Comparison of ENCODE assay signal across 11 cellular contexts in the genomic region with DNA sequence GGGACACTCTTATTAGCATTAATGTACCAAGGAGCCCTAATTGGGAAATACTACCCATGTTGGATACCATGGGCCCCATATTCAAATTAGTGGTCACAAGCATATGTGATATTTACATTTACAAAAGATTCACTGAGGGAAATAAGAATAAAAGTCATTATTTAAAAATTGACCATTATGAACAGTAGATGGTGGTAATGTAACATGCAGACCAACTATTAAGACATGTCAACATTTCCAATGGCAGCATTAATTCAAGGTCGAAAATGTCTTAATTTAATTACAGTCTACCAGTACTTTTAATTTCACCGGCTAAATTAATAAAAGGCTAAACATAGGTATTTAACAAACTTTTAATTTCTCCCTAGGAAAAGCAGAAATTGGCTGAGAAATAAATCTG. TPM values are rescaled to one million over a fixed set of nuclear protein-coding genes. Genes with fewer than 3 reads are reported as not detected.
DNase-seq lines count a peak whose midpoint lies in the region; ATAC-seq and TF ChIP-seq lines count a peak whose summit lies in the region.
"Had no signal": no experiment of that assay in that cellular context is flagged by ENCODE, and none has a peak within 500 bp of the region (broad histone marks: within the 10 kb centered on the region; RNA-seq: fewer than 3 reads in every experiment).

No MANE protein-coding gene starts in this region.

- no peak overlapping the region for H2BK15ac ChIP-seq in H9 (ENCODE audit: low read depth, low read length)

- no peak overlapping the region for H3K4me3 ChIP-seq in SK-N-MC
- H3K4me3 ChIP-seq: lung had no signal

- H2AFZ ChIP-seq in H9 (ENCODE audit: low read length) = no peak overlapping the region

- H3K14ac ChIP-seq in H9 (ENCODE audit: insufficient read depth, low read length) = no peak overlapping the region

- H3K79me2 ChIP-seq in H9 (ENCODE audit: insufficient read depth, low read length) = no peaks in the 10 kb centered on the region

- no peak overlapping the region for H4K91ac ChIP-seq in H9 (ENCODE audit: insufficient read length, low read depth, low read length)

- no peaks in the 10 kb centered on the region for H3K36me3 ChIP-seq in SK-N-MC (ENCODE audit: insufficient read depth, low read length)

- no peak overlapping the region for H3K23ac ChIP-seq in H9 (ENCODE audit: insufficient read length, low read depth, low read length)

- H4K20me1 ChIP-seq in H9 (ENCODE audit: control insufficient read depth, insufficient read depth, insufficient read length) = no peaks in the 10 kb centered on the region

- H2BK5ac ChIP-seq in H9 (ENCODE audit: insufficient read length, low read length) = no peak overlapping the region

- no peaks in the 10 kb centered on the region for H3K9me3 Mint-ChIP-seq in H9

- H3K79me1 ChIP-seq in H9 (ENCODE audit: insufficient read depth, low read depth, low read length, poor library complexity, severe bottlenecking) = no peaks in the 10 kb centered on the region

- H4K5ac ChIP-seq in H9 (ENCODE audit: insufficient read length, low read depth, low read length) = no peak overlapping the region

- no peaks in the 10 kb centered on the region for H3K4me1 ChIP-seq in H9 (ENCODE audit: insufficient read depth, low read length)

- no peak overlapping the region for H2BK120ac ChIP-seq in H9 (ENCODE audit: low read depth, low read length, poor library complexity, severe bottlenecking)

- H3K27ac ChIP-seq in H9 (ENCODE audit: insufficient read length, low read depth, low read length) (no peak overlapping the region), SK-N-MC (peak overlapping the region; percentile 34)

- H3K18ac ChIP-seq in H9 (ENCODE audit: insufficient read length, low read depth, low read length) = no peak overlapping the region

- no peak overlapping the region for H3K4me2 ChIP-seq in H9 (ENCODE audit: insufficient read depth, insufficient read length, low read length)

- no peak overlapping the region for H3K4me3 Mint-ChIP-seq in H9

- no peak for ATAC-seq in GM21529 (IDR thresholded peaks at IDR 0.05; ENCODE audit: unreplicated experiment)
- ATAC-seq in GM21528 (IDR thresholded peaks at IDR 0.05; ENCODE audit: low FRiP score, unreplicated experiment) = no peak

- H4K8ac ChIP-seq in H9 (replicated peaks; ENCODE audit: insufficient read length, low read depth, low read length) = no peak overlapping the region

- no peak overlapping the region for H2AK5ac ChIP-seq in H9 (ENCODE audit: insufficient read length, low read length)

- H2BK12ac ChIP-seq in H9 (ENCODE audit: insufficient read length, low read depth, low read length) = no peak overlapping the region

- no peaks in the 10 kb centered on the region; a peak in 1 of 7 replicates for H3K36me3 Mint-ChIP-seq in H9 (ENCODE audit: insufficient read depth in 1 of 3, low read depth in 3 of 3)

- WGBS in H9 (ENCODE audit: extremely low coverage, insufficient read length, low lambda C conversion rate) = no CpG with 5 or more reads among the region's 2 CpGs

- no peaks in the 10 kb centered on the region for H3K23me2 ChIP-seq in H9 (ENCODE audit: insufficient read length, low read depth, low read length, poor library complexity, severe bottlenecking)

- H3K9ac ChIP-seq in H9 (ENCODE audit: extremely low read depth, insufficient read length, low read length) = no peak overlapping the region
- no peak overlapping the region for H3K9ac ChIP-seq in SK-N-MC (ENCODE audit: insufficient read length)

- H3K9me3 ChIP-seq in H9 (ENCODE audit: control insufficient read depth, low read depth, low read length) = no peaks in the 10 kb centered on the region
- H3K9me3 ChIP-seq in SK-N-MC (ENCODE audit: low read depth, low read length) = no peaks in the 10 kb centered on the region

- H3K27me3 ChIP-seq in H9 (ENCODE audit: insufficient read depth, low read length) = no peaks in the 10 kb centered on the region

- H3K27me3 Mint-ChIP-seq in H9 (ENCODE audit: low read depth) = no peaks in the 10 kb centered on the region

- no peak overlapping the region for H3K4ac ChIP-seq in H9 (ENCODE audit: low read depth, low read length)

- in situ Hi-C loops in ACHN (cut with HindIII; ENCODE audit: low pct_ligation_motif_present, low pct_unique_long_range_greater_than_20kb, low sequenced_read_pairs) = no loop called here

- H2BK20ac ChIP-seq in H9 (ENCODE audit: low read depth, low read length, poor library complexity, severe bottlenecking) = no peak overlapping the region

- DNase-seq in ACHN (peak; percentile 16), H9 (no peak), SK-N-MC (ENCODE audit: low read depth, low spot score) (no peak), foreskin melanocyte (peak; percentile 16), NCI-H345 (lab: John Stamatoyannopoulos, UW) (no peak)
- no peak for DNase-seq in activated CD8-positive, alpha-beta memory T cell treated with anti-CD3 and anti-CD28 coated beads, Interleukin-2, amount 50 U/mL, for 4 hours
- DNase-seq: NCI-H1092 treated with DMSO at 0.1 percent for 48 hours, substantia nigra had no signal

- no peak overlapping the region for H3T11ph ChIP-seq in H9 (ENCODE audit: low read length)

- peak; percentile 33; the same call in 2 of the 3 replicates for TF ChIP-seq CTCF in H9 (conservative IDR thresholded peaks at IDR 0.05)

- H3K27ac Mint-ChIP-seq in H9 = no peak overlapping the region

- H3K56ac ChIP-seq in H9 (ENCODE audit: insufficient read length, low read depth, low read length) = no peak overlapping the region

- H3K4me1 Mint-ChIP-seq in H9 = peaks cover 0 to 4% of the 10 kb centered on the region in 2 experiments; a peak in 2 of 4 replicates

RNA-seq across cellular contexts. Expression of gene NEK11, which starts 26.3 kb away (rescaled TPM):
- 1.3 and 2.5 TPM in 2 replicates for total RNA-seq in H9 (2021)

RNA-seq across cellular contexts. Expression of gene ASTE1, which starts 26.4 kb away (rescaled TPM):
- 9.7 and 10.1 TPM in 2 replicates for total RNA-seq in H9 (2021)

Comparison
In these comparisons a context has a peak if more than half of its experiments do, and no peak if none do; other contexts are left out.
1. DNase-seq: peak in ACHN (single experiment) and foreskin melanocyte (single experiment); none in H9 (single experiment), SK-N-MC (single experiment), activated CD8-positive, alpha-beta memory T cell treated with anti-CD3 and anti-CD28 coated beads, Interleukin-2, amount 50 U/mL, for 4 hours (single experiment) and NCI-H345 (single experiment).